In genomic region chr6:30689985-30690384, GRCh38 we compare ENCODE assay signal across 8 cellular contexts. TPM values are rescaled to one million over a fixed set of nuclear protein-coding genes. Genes with fewer than 3 reads are reported as not detected.
DNase-seq lines count a peak whose midpoint lies in the region; ATAC-seq, FAIRE-seq and TF ChIP-seq lines count a peak whose summit lies in the region.

No MANE protein-coding gene starts in this region.

- peaks cover 34% of the 10 kb centered on the region for H3K4me1 Mint-ChIP-seq in activated naive CD8-positive, alpha-beta T cell treated with anti-CD3 and anti-CD28 coated beads for 36 hours

- peak overlapping the region; percentile 87 for H3K27ac Mint-ChIP-seq in activated naive CD8-positive, alpha-beta T cell treated with anti-CD3 and anti-CD28 coated beads for 36 hours

- peak overlapping the region; percentile 76 for H3K4me2 ChIP-seq in SK-N-SH

- H3K36me3 Mint-ChIP-seq in activated naive CD8-positive, alpha-beta T cell treated with anti-CD3 and anti-CD28 coated beads for 36 hours = peaks cover 21% of the 10 kb centered on the region

- H3F3A ChIP-seq in SK-N-SH (replicated peaks; ENCODE audit: insufficient read depth) = no peaks in the 10 kb centered on the region

- POLR2A ChIA-PET in SK-N-SH (lab: Yijun Ruan, JAX) = interaction anchor here (0.6 to 1.5 kb wide), 3 partner anchors 20 to 31 kb away, joined by 3 to 6 read pairs (median 3); partner anchors contain the start of gene MDC1

- no peaks in the 10 kb centered on the region for H3K27me3 Mint-ChIP-seq in activated naive CD8-positive, alpha-beta T cell treated with anti-CD3 and anti-CD28 coated beads for 36 hours

- H2AFZ ChIP-seq in SK-N-SH (ENCODE audit: low read depth) = no peak overlapping the region

- CTCF ChIA-PET in SK-N-SH (lab: Yijun Ruan, JAX) = interaction anchor here (1.7 to 29.8 kb wide), 3 partner anchors 9 to 33 kb away, joined by 3 to 838 read pairs (median 56); partner anchors contain the start of genes FLOT1, MDC1 and TUBB

- peaks cover 17 to 40% of the 10 kb centered on the region in 2 experiments; a peak in 2 of 4 replicates for H3K4me1 ChIP-seq in SK-N-SH (ENCODE audit: control insufficient read depth in 1 of 2, insufficient read depth in 2 of 2, low read depth in 1 of 2, low read length in 1 of 2)
- peaks cover 18% of the 10 kb centered on the region in 2 donors for H3K4me1 ChIP-seq in kidney (ENCODE audit: control insufficient read depth in 1 of 2, insufficient read depth in 1 of 2, low read depth in 1 of 2, low read length in 2 of 2)
- H3K4me1 ChIP-seq in suprapubic skin = peaks cover 50% of the 10 kb centered on the region

- ATAC-seq in SK-N-SH treated with all-trans-retinoic acid at 6 μM for 48 hours (no peak), HG03565 (IDR thresholded peaks at IDR 0.05; ENCODE audit: unreplicated experiment) (no peak)

- H3K27me3 ChIP-seq in SK-N-SH (ENCODE audit: insufficient read depth) (no peaks in the 10 kb centered on the region), suprapubic skin (no peaks in the 10 kb centered on the region)

- H3K27ac ChIP-seq in SK-N-SH (ENCODE audit: low read depth in 2 of 2, low read length in 1 of 2) (peak overlapping the region; percentile 78 to 87), kidney (ENCODE audit: low read depth in 2 of 2, low read length in 2 of 2) (peak overlapping the region; percentile 82 to 86), suprapubic skin (peak overlapping the region; percentile 98)

- H4K20me1 ChIP-seq in SK-N-SH (ENCODE audit: insufficient read depth) = no peaks in the 10 kb centered on the region; the same call in 1 of the 2 replicates

- H3K4me3 Mint-ChIP-seq in activated naive CD8-positive, alpha-beta T cell treated with anti-CD3 and anti-CD28 coated beads for 36 hours = peak overlapping the region; percentile 97

- TF ChIP-seq CTCF in SK-N-SH (IDR thresholded peaks at IDR 0.05) = no peak
- TF ChIP-seq CTCF in kidney (IDR thresholded peaks at IDR 0.05; ENCODE audit: borderline replicate concordance, extremely low read depth, insufficient read depth) = no peak
- no peak for TF ChIP-seq CTCF in suprapubic skin (IDR thresholded peaks at IDR 0.05)

- no peaks in the 10 kb centered on the region for H3K9me2 ChIP-seq in SK-N-SH

- H3K4me3 ChIP-seq in SK-N-SH (ENCODE audit: low read depth in 2 of 2, low read length in 1 of 2) (peak overlapping the region; percentile 66 to 86), kidney (ENCODE audit: low read length in 2 of 2) (peak overlapping the region; percentile 59 to 81), suprapubic skin (peak overlapping the region; percentile 54)

- TF ChIP-seq EP300 in SK-N-SH (IDR thresholded peaks at IDR 0.05; ENCODE audit: borderline replicate concordance in 1 of 2, low read depth in 1 of 2, low read length in 1 of 2) (no peak), suprapubic skin (IDR thresholded peaks at IDR 0.05) (no peak)

- H3K79me2 ChIP-seq in SK-N-SH (ENCODE audit: insufficient read depth) = peaks cover 55% of the 10 kb centered on the region

- intact Hi-C loops in kidney (cut with DNase I) = no loop called here

- no peak for TF ChIP-seq POLR2A in suprapubic skin (IDR thresholded peaks at IDR 0.05)

- no peaks in the 10 kb centered on the region for H3K9me3 ChIP-seq in SK-N-SH
- H3K9me3 ChIP-seq in kidney (ENCODE audit: control insufficient read depth in 1 of 2, low read length in 2 of 2) = no peaks in the 10 kb centered on the region
- no peaks in the 10 kb centered on the region for H3K9me3 ChIP-seq in suprapubic skin

- DNase-seq in SK-N-SH = no peak
- no peak for DNase-seq in activated naive CD8-positive, alpha-beta T cell treated with anti-CD3 and anti-CD28 coated beads for 36 hours
- peak; percentile 73 for DNase-seq in kidney
- no peak for DNase-seq in suprapubic skin (ENCODE audit: low spot score in 2 of 2)
- DNase-seq in GDM1 (lab: John Stamatoyannopoulos, UW) = no peak
- no peak for DNase-seq in mucosa of gallbladder (ENCODE audit: low spot score)

- no peaks in the 10 kb centered on the region for H3K9me3 Mint-ChIP-seq in activated naive CD8-positive, alpha-beta T cell treated with anti-CD3 and anti-CD28 coated beads for 36 hours

- TF ChIP-seq RAD21 in SK-N-SH (IDR thresholded peaks at IDR 0.05; ENCODE audit: low read length) = no peak

- FAIRE-seq in kidney (lab: Jason Lieb, UNC) = no peak

- H3K36me3 ChIP-seq in SK-N-SH (replicated peaks in 1 of 2; ENCODE audit: control insufficient read depth in 1 of 2, insufficient read depth in 2 of 2, low read length in 1 of 2) (peaks cover 0 to 3% of the 10 kb centered on the region in 2 experiments), kidney (ENCODE audit: control insufficient read depth in 1 of 2, insufficient read depth in 2 of 2, low read length in 2 of 2) (no peaks in the 10 kb centered on the region), suprapubic skin (no peaks in the 10 kb centered on the region)

- H3K9ac ChIP-seq in SK-N-SH (peak overlapping the region; percentile 74; the same call in 1 of the 2 replicates), kidney (ENCODE audit: low read length in 2 of 2) (peak overlapping the region in 1 of 2 donors; percentile 1)

- WGBS in SK-N-SH (ENCODE audit: low lambda C conversion rate) = 26% methylated on average over 3 of the region's 4 CpGs
- 14% methylated on average over 4 of the region's 4 CpGs for WGBS in suprapubic skin

TF ChIP-seq in SK-N-SH, 30 proteins besides CTCF, POLR2A, EP300 and RAD21 (continues in another document):
- TF ChIP-seq PBX3 (IDR thresholded peaks at IDR 0.05) = no peak
- no peak for TF ChIP-seq GABPA (IDR thresholded peaks at IDR 0.05; ENCODE audit: low read depth)

TF ChIP-seq in SK-N-SH treated with all-trans-retinoic acid at 6 μM for 48 hours, 23 proteins besides CTCF, POLR2A, EP300 and RAD21 (continues in another document):
- no peak for TF ChIP-seq PPARA (CRISPR knock-in tag; IDR thresholded peaks at IDR 0.05; ENCODE audit: borderline replicate concordance)
- no peak for TF ChIP-seq CSRNP3 (CRISPR knock-in tag; IDR thresholded peaks at IDR 0.05)
- TF ChIP-seq CSDC2 (CRISPR knock-in tag; IDR thresholded peaks at IDR 0.05) = no peak
- TF ChIP-seq SNAI2 (CRISPR knock-in tag; IDR thresholded peaks at IDR 0.05) = no peak
- TF ChIP-seq ZNF8 (CRISPR knock-in tag; IDR thresholded peaks at IDR 0.05) = no peak
- TF ChIP-seq BACH2 (CRISPR knock-in tag; IDR thresholded peaks at IDR 0.05; ENCODE audit: borderline replicate concordance) = no peak

RNA-seq across cellular contexts. Expression of gene NRM, which starts 0.8 kb away (rescaled TPM):
- polyA plus RNA-seq in SK-N-SH (2012; rRNA removed) (19.7 and 26.8 TPM in 2 replicates), kidney (ENCODE audit: insufficient read depth, low read depth, low replicate concordance) (14.2 TPM)
- polyA plus RNA-seq in SK-N-SH (2012; cell fraction: cytosol; rRNA removed) = 11.9 and 19.3 TPM in 2 replicates
- polyA plus RNA-seq in SK-N-SH (2012; cell fraction: nucleus; rRNA removed) = 15.7 and 18.5 TPM in 2 replicates
- 10 to 100 TPM; 19.7 to 20.2 TPM for total RNA-seq in activated naive CD8-positive, alpha-beta T cell treated with anti-CD3 and anti-CD28 coated beads for 36 hours
- total RNA-seq in kidney (14.2 TPM), suprapubic skin (1 to 10 TPM; 2.3 to 9.0 (median 6.8) TPM), mucosa of gallbladder (7.7 TPM)

RNA-seq across cellular contexts. Expression of gene PPP1R18, which starts 3.5 kb away (rescaled TPM):
- polyA plus RNA-seq in SK-N-SH (2012; rRNA removed) = 57.3 and 73.2 TPM in 2 replicates
- 51.8 and 65.1 TPM in 2 replicates for polyA plus RNA-seq in SK-N-SH (2012; cell fraction: cytosol; rRNA removed)
- 60.7 and 86.1 TPM in 2 replicates for polyA plus RNA-seq in SK-N-SH (2012; cell fraction: nucleus; rRNA removed)
- total RNA-seq in activated naive CD8-positive, alpha-beta T cell treated with anti-CD3 and anti-CD28 coated beads for 36 hours = 100 to 1,000 TPM; 102 to 106 TPM
- total RNA-seq in kidney = 51.9 TPM
- polyA plus RNA-seq in kidney (ENCODE audit: insufficient read depth, low read depth, low replicate concordance) = 17.1 TPM
- total RNA-seq in suprapubic skin = 10 to 100 TPM; 25.2 to 31.0 (median 29.2) TPM
- total RNA-seq in mucosa of gallbladder = 44.0 TPM

RNA-seq across cellular contexts. Expression of gene DHX16, which starts 17.2 kb away (rescaled TPM):
- 59.8 and 63.3 TPM in 2 replicates for polyA plus RNA-seq in SK-N-SH (2012; rRNA removed)
- 41.4 and 42.7 TPM in 2 replicates for polyA plus RNA-seq in SK-N-SH (2012; cell fraction: cytosol; rRNA removed)
- 163 and 170 TPM in 2 replicates for polyA plus RNA-seq in SK-N-SH (2012; cell fraction: nucleus; rRNA removed)
- 10 to 100 TPM; 40.4 to 42.1 TPM for total RNA-seq in activated naive CD8-positive, alpha-beta T cell treated with anti-CD3 and anti-CD28 coated beads for 36 hours
- total RNA-seq in kidney = 30.5 TPM
- polyA plus RNA-seq in kidney (ENCODE audit: insufficient read depth, low read depth, low replicate concordance) = 26.7 TPM
- total RNA-seq in suprapubic skin = 10 to 100 TPM; 24.3 to 48.5 (median 33.7) TPM
- 31.2 TPM for total RNA-seq in mucosa of gallbladder

RNA-seq across cellular contexts. Expression of gene MDC1, which starts 27.1 kb away (rescaled TPM):
- 5.9 and 10.4 TPM in 2 replicates for polyA plus RNA-seq in SK-N-SH (2012; rRNA removed)
- 4.0 and 5.9 TPM in 2 replicates for polyA plus RNA-seq in SK-N-SH (2012; cell fraction: cytosol; rRNA removed)
- 31.1 and 38.0 TPM in 2 replicates for polyA plus RNA-seq in SK-N-SH (2012; cell fraction: nucleus; rRNA removed)
- 10 to 100 TPM; 63.2 to 67.0 TPM for total RNA-seq in activated naive CD8-positive, alpha-beta T cell treated with anti-CD3 and anti-CD28 coated beads for 36 hours
- total RNA-seq in kidney = 47.9 TPM
- 9.5 TPM for polyA plus RNA-seq in kidney (ENCODE audit: insufficient read depth, low read depth, low replicate concordance)
- total RNA-seq in suprapubic skin = 10 to 100 TPM; 10.4 to 27.0 (median 16.3) TPM
- 33.4 TPM for total RNA-seq in mucosa of gallbladder

RNA-seq across cellular contexts. Expression of gene TUBB, which starts 30.2 kb away (rescaled TPM):
- polyA plus RNA-seq in SK-N-SH (2012; rRNA removed) (1,037 and 1,093 TPM in 2 replicates), kidney (ENCODE audit: insufficient read depth, low read depth, low replicate concordance) (197 TPM)
- 629 and 839 TPM in 2 replicates for polyA plus RNA-seq in SK-N-SH (2012; cell fraction: cytosol; rRNA removed)
- polyA plus RNA-seq in SK-N-SH (2012; cell fraction: nucleus; rRNA removed) = 576 and 657 TPM in 2 replicates
- 1,000 to 10,000 TPM; 1,515 to 1,538 TPM for total RNA-seq in activated naive CD8-positive, alpha-beta T cell treated with anti-CD3 and anti-CD28 coated beads for 36 hours
- total RNA-seq in kidney (295 TPM), suprapubic skin (100 to 1,000 TPM; 166 to 348 (median 244) TPM), mucosa of gallbladder (277 TPM)
